In the genomic region with DNA sequence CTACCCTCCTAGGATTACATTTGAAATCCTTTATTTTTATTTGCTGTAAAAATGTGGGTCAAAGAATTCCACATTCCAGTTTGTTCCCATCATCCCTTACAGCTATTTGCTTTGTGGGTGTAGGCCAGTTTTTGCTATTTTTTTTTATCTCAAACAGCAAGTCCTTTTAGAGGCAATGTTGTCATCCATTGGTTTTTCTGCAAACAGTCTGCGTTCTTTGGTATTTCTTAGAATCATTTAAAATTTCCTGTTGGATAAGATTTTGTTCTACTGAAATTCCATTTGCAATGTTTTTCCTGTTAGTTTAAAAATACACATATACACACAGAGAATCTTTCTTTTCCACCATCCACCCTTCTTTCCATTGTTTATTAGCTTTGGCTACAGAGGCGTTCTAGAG, we compare ENCODE assay signal across 15 cellular contexts. TPM values are rescaled to one million over a fixed set of nuclear protein-coding genes. Genes with fewer than 3 reads are reported as not detected.
DNase-seq lines count a peak whose midpoint lies in the region; ATAC-seq and TF ChIP-seq lines count a peak whose summit lies in the region.
"Had no signal": no experiment of that assay in that cellular context is flagged by ENCODE, and none has a peak within 500 bp of the region (broad histone marks: within the 10 kb centered on the region; RNA-seq: fewer than 3 reads in every experiment).

No MANE protein-coding gene starts in this region.

- CTCF ChIA-PET in OCI-LY7 (lab: Charles Lee; ENCODE audit: unreplicated experiment), result no interaction called here

- H3K4me2 ChIP-seq in skeletal muscle satellite cell (ENCODE audit: low read length) (peak overlapping the region; percentile 35), OCI-LY7 (ENCODE audit: low read length) (no peak overlapping the region)
- H3K4me2 ChIP-seq: BLaER1 treated with 17β-estradiol and CSF1 and Interleukin-3, amounts not matched to agents 10 nM and 100 nM had no signal

- H3K79me2 ChIP-seq in OCI-LY7 (ENCODE audit: insufficient read depth, low read depth, low read length), result no peaks in the 10 kb centered on the region
- H3K79me2 ChIP-seq: parathyroid adenoma had no signal

- POLR2A ChIA-PET in OCI-LY7 (lab: Charles Lee), result interaction anchor here (1.2 kb wide), 1 partner anchor 9 kb away, joined by 5 read pairs; no protein-coding TSS in a partner anchor

- H3K27me3 ChIP-seq in ascending aorta (no peaks in the 10 kb centered on the region), gastroesophageal sphincter (no peaks in the 10 kb centered on the region), skeletal muscle satellite cell (ENCODE audit: control insufficient read depth, insufficient read depth, low read length) (no peaks in the 10 kb centered on the region)
- H3K27me3 ChIP-seq: BLaER1 treated with 17β-estradiol and CSF1 and Interleukin-3, amounts not matched to agents 10 nM and 100 nM; cardiac muscle cell had no signal

- H3K9me3 ChIP-seq in ascending aorta (no peaks in the 10 kb centered on the region), gastroesophageal sphincter (no peaks in the 10 kb centered on the region), skeletal muscle satellite cell (replicated peaks; ENCODE audit: low read length) (no peaks in the 10 kb centered on the region), OCI-LY7 (ENCODE audit: low read length) (no peaks in the 10 kb centered on the region)
- H3K9me3 ChIP-seq: BLaER1 treated with 17β-estradiol and CSF1 and Interleukin-3, amounts not matched to agents 10 nM and 100 nM had no signal

- ATAC-seq in gastroesophageal sphincter (no peak), HG03439 (IDR thresholded peaks at IDR 0.05; ENCODE audit: unreplicated experiment) (no peak), GM21528 (IDR thresholded peaks at IDR 0.05; ENCODE audit: low FRiP score, unreplicated experiment) (no peak)

- H3K4me3 ChIP-seq in ascending aorta, result no peak overlapping the region
- H3K4me3 ChIP-seq in gastroesophageal sphincter, result no peak overlapping the region
- H3K4me3 ChIP-seq in skeletal muscle satellite cell (ENCODE audit: low read length), result no peak overlapping the region
- H3K4me3 ChIP-seq in OCI-LY7 (ENCODE audit: low read depth, low read length, poor library complexity, severe bottlenecking), result no peak overlapping the region
- H3K4me3 ChIP-seq: BLaER1 treated with 17β-estradiol and CSF1 and Interleukin-3, amounts not matched to agents 10 nM and 100 nM; cardiac muscle cell had no signal

- DNase-seq in Daoy (ENCODE audit: low read depth), result peak; percentile 34
- no peak for DNase-seq in ascending aorta (ENCODE audit: low spot score in 2 of 2)
- DNase-seq in DMS114 treated with DMSO at 0.1 percent for 48 hours (lab: John Stamatoyannopoulos, UW; ENCODE audit: unreplicated experiment), result no peak
- no peak for DNase-seq in OCI-LY7 (ENCODE audit: low spot score)
- DNase-seq: NCI-H1694; NCI-H524 treated with DMSO at 0.1 percent for 48 hours; stimulated activated CD4-positive, alpha-beta T cell treated with anti-CD3 and anti-CD28 coated beads, Interleukin-2, amount 100 ng/mL, for 24 hours; T1000 had no signal

- TF ChIP-seq CTCF in ascending aorta (IDR thresholded peaks at IDR 0.05), result no peak
- TF ChIP-seq CTCF in gastroesophageal sphincter (IDR thresholded peaks at IDR 0.05), result no peak
- no peak for TF ChIP-seq CTCF in OCI-LY7 (conservative IDR thresholded peaks at IDR 0.05; ENCODE audit: low read length)

- H3K36me3 ChIP-seq in ascending aorta (no peaks in the 10 kb centered on the region), gastroesophageal sphincter (no peaks in the 10 kb centered on the region), skeletal muscle satellite cell (ENCODE audit: insufficient read depth, low read length) (no peaks in the 10 kb centered on the region), OCI-LY7 (ENCODE audit: insufficient read depth, low read length) (no peaks in the 10 kb centered on the region)
- H3K36me3 ChIP-seq: BLaER1 treated with 17β-estradiol and CSF1 and Interleukin-3, amounts not matched to agents 10 nM and 100 nM; cardiac muscle cell had no signal

- H3K9ac ChIP-seq in skeletal muscle satellite cell (ENCODE audit: low read depth, low read length), result no peak overlapping the region
- H3K9ac ChIP-seq: BLaER1 treated with 17β-estradiol and CSF1 and Interleukin-3, amounts not matched to agents 10 nM and 100 nM; parathyroid adenoma had no signal

- WGBS in gastroesophageal sphincter (ENCODE audit: low coverage in 1 of 2), 2 donors, result 12 to 31% methylated on average over 2 of the region's 2 CpGs

- H3K27ac ChIP-seq in ascending aorta, result peak overlapping the region; percentile 92 to 95
- peak overlapping the region; percentile 82 to 97 (median 84) for H3K27ac ChIP-seq in gastroesophageal sphincter
- no peak overlapping the region for H3K27ac ChIP-seq in OCI-LY7 (ENCODE audit: low read depth, low read length, poor library complexity, severe bottlenecking)
- H3K27ac ChIP-seq: BLaER1 treated with 17β-estradiol and CSF1 and Interleukin-3, amounts not matched to agents 10 nM and 100 nM; cardiac muscle cell; parathyroid adenoma had no signal

- H2AFZ ChIP-seq in OCI-LY7 (ENCODE audit: low read length), result no peak overlapping the region
- H2AFZ ChIP-seq: parathyroid adenoma had no signal

- TF ChIP-seq POLR2A in gastroesophageal sphincter (IDR thresholded peaks at IDR 0.05), result no peak

- no TSS peak for BruUV-seq in OCI-LY7 (replicated peaks; lab: Mats Ljungman, UMichigan)

- H3K9me2 ChIP-seq in OCI-LY7 (ENCODE audit: insufficient read depth, low read length), result no peaks in the 10 kb centered on the region

- H3K4me1 ChIP-seq in ascending aorta, result peaks cover 20 to 78% of the 10 kb centered on the region in 2 donors
- peaks cover 11 to 78% (median 21%) of the 10 kb centered on the region in 3 donors for H3K4me1 ChIP-seq in gastroesophageal sphincter
- peaks cover 62% of the 10 kb centered on the region for H3K4me1 ChIP-seq in skeletal muscle satellite cell (ENCODE audit: control insufficient read depth, insufficient read depth, low read length)
- H3K4me1 ChIP-seq in OCI-LY7 (ENCODE audit: insufficient read depth, low read length, poor library complexity, severe bottlenecking), result no peaks in the 10 kb centered on the region
- H3K4me1 ChIP-seq: parathyroid adenoma had no signal

- intact Hi-C loops in ascending aorta (cut with DNase I), result loop anchor here (5.0 kb wide), 2 partner anchors 67 to 168 kb away; partner anchors contain the start of gene MED21
- intact Hi-C loops in OCI-LY7 (cut with micrococcal nuclease; ENCODE audit: unreplicated experiment), result no loop called here

- TF ChIP-seq EP300 in gastroesophageal sphincter (IDR thresholded peaks at IDR 0.05), result no peak

- no peaks in the 10 kb centered on the region for H4K20me1 ChIP-seq in OCI-LY7 (ENCODE audit: insufficient read depth, low read length)
- H4K20me1 ChIP-seq: BLaER1 treated with 17β-estradiol and CSF1 and Interleukin-3, amounts not matched to agents 10 nM and 100 nM had no signal

RNA-seq across cellular contexts. Expression of gene STK38L, which starts 53.3 kb away (rescaled TPM):
- total RNA-seq in Daoy (2014; rRNA removed; shearing (Covaris generic)), result 48.4 and 65.1 TPM in 2 replicates
- total RNA-seq in ascending aorta (137 TPM), gastroesophageal sphincter (100 to 1,000 TPM in 1 of 4 donors, 10 to 100 TPM in 3; 70.0 to 111 (median 79.2) TPM), OCI-LY7 (2022) (29.9 and 31.9 TPM in 2 replicates)
- total RNA-seq in skeletal muscle satellite cell (2012; rRNA removed), result 11.4 and 14.9 TPM in 2 replicates
- 15.2 and 18.9 TPM in 2 replicates for total RNA-seq in OCI-LY7 (2014; rRNA removed; shearing (Covaris generic))
